ENCODE assay signal across 8 cellular contexts in genomic region chr10:127635882-127636281, GRCh38.
"Had no signal": no experiment of that assay in that cellular context is flagged by ENCODE, and none has a peak within 500 bp of the region (broad histone marks: within the 10 kb centered on the region; RNA-seq: fewer than 3 reads in every experiment).

No MANE protein-coding gene starts in this region.

- ATAC-seq: GM23338 had no signal

- H3K4me3 ChIP-seq: GM23338 had no signal

- DNase-seq: H9, HCEC 1CT, HFFc6, KBM-7 had no signal

- FAIRE-seq: H54, HTR-8/SVneo had no signal

- H3K27ac ChIP-seq: KMS-11 had no signal
